In genomic region chr3:156149781-156150375, GRCh38 we compare ENCODE assay signal across 14 cellular contexts. TPM values are rescaled to one million over a fixed set of nuclear protein-coding genes. Genes with fewer than 3 reads are reported as not detected.
DNase-seq lines count a peak whose midpoint lies in the region; ATAC-seq, FAIRE-seq and TF ChIP-seq lines count a peak whose summit lies in the region.
"Had no signal": no experiment of that assay in that cellular context is flagged by ENCODE, and none has a peak within 500 bp of the region (broad histone marks: within the 10 kb centered on the region; RNA-seq: fewer than 3 reads in every experiment).

No MANE protein-coding gene starts in this region.

- H3K9me3 Mint-ChIP-seq in activated naive CD4-positive, alpha-beta T cell treated with anti-CD3 and anti-CD28 coated beads for 36 hours: no peaks in the 10 kb centered on the region
- H3K9me3 Mint-ChIP-seq: activated CD4-positive, alpha-beta memory T cell treated with anti-CD3 and anti-CD28 coated beads for 36 hours; T-helper 2 cell treated with Interferon-gamma antibody and Interleukin-4, amounts not matched to agents 5 μg/mL and 100 μg/mL, for 36 hours had no signal

- no peak overlapping the region for H3K27ac Mint-ChIP-seq in activated naive CD4-positive, alpha-beta T cell treated with anti-CD3 and anti-CD28 coated beads for 36 hours
- H3K27ac Mint-ChIP-seq: activated CD4-positive, alpha-beta memory T cell treated with anti-CD3 and anti-CD28 coated beads for 36 hours; T-helper 2 cell treated with Interferon-gamma antibody and Interleukin-4, amounts not matched to agents 5 μg/mL and 100 μg/mL, for 36 hours had no signal

- peak in 1 of 2 donors; percentile 24 for DNase-seq in cardiac muscle cell (ENCODE audit: low read depth in 1 of 2, low spot score in 1 of 2)
- no peak for DNase-seq in left ventricle myocardium superior
- DNase-seq in esophagus muscularis mucosa (ENCODE audit: extremely low spot score): peak; percentile 42
- peak in 1 of 6 donors; percentile 14 for DNase-seq in pancreas
- DNase-seq in vagina (ENCODE audit: extremely low spot score in 2 of 2): no peak
- DNase-seq in activated naive CD4-positive, alpha-beta T cell treated with anti-CD3 and anti-CD28 coated beads for 36 hours: no peak
- DNase-seq: activated naive CD4-positive, alpha-beta T cell; occipital lobe had no signal

- peak overlapping the region; percentile 46 for H3K27ac ChIP-seq in cardiac muscle cell
- H3K27ac ChIP-seq in esophagus muscularis mucosa (replicated peaks in 1 of 4): peak overlapping the region; percentile 62 to 73 (median 65)
- peak overlapping the region in 3 of 4 donors; percentile 35 to 68 (median 68) for H3K27ac ChIP-seq in pancreas
- H3K27ac ChIP-seq in vagina: peak overlapping the region; percentile 37
- H3K27ac ChIP-seq: colonic mucosa had no signal

- peaks cover 29% of the 10 kb centered on the region for H3K4me1 ChIP-seq in cardiac muscle cell (ENCODE audit: low read depth)
- peaks cover 22 to 46% (median 40%) of the 10 kb centered on the region in 4 donors for H3K4me1 ChIP-seq in esophagus muscularis mucosa
- H3K4me1 ChIP-seq in pancreas: peaks cover 0 to 9% (median 0%) of the 10 kb centered on the region in 3 donors
- H3K4me1 ChIP-seq in vagina: peaks cover 25% of the 10 kb centered on the region
- H3K4me1 ChIP-seq: colonic mucosa had no signal

- TF ChIP-seq CTCF in cardiac muscle cell (IDR thresholded peaks at IDR 0.05; ENCODE audit: low read depth, low read length) (no peak), esophagus muscularis mucosa (IDR thresholded peaks at IDR 0.05) (no peak), pancreas (IDR thresholded peaks at IDR 0.05) (no peak), vagina (IDR thresholded peaks at IDR 0.05) (no peak)

- 43% methylated on average over 4 of the region's 4 CpGs for WGBS in esophagus muscularis mucosa
- WGBS in pancreas, 2 donors: 29 to 30% methylated on average over 4 of the region's 4 CpGs

- H3K4me1 Mint-ChIP-seq in activated naive CD4-positive, alpha-beta T cell treated with anti-CD3 and anti-CD28 coated beads for 36 hours (ENCODE audit: low read depth): peaks cover 3% of the 10 kb centered on the region

- H3K27me3 ChIP-seq in cardiac muscle cell (no peaks in the 10 kb centered on the region), esophagus muscularis mucosa (no peaks in the 10 kb centered on the region), pancreas (no peaks in the 10 kb centered on the region), vagina (no peaks in the 10 kb centered on the region)
- H3K27me3 ChIP-seq: colonic mucosa had no signal

- H3K9me3 ChIP-seq in cardiac muscle cell (ENCODE audit: low read depth) (no peaks in the 10 kb centered on the region), esophagus muscularis mucosa (no peaks in the 10 kb centered on the region), pancreas (no peaks in the 10 kb centered on the region), vagina (no peaks in the 10 kb centered on the region)
- H3K9me3 ChIP-seq: colonic mucosa had no signal

- intact Hi-C loops in left ventricle myocardium superior (cut with micrococcal nuclease): loop anchor here (1.0 to 10.0 kb wide), 3 partner anchors 305 to 522 kb away; partner anchors contain the start of gene TIPARP
- intact Hi-C loops in esophagus muscularis mucosa (cut with DNase I): loop anchor here (2.0 to 5.0 kb wide), 4 partner anchors 359 to 982 kb away; partner anchors contain the start of gene TIPARP
- intact Hi-C loops in pancreas (cut with DNase I): loop anchor here in 1 of 3 donors (2.0 to 10.0 kb wide), 3 partner anchors 232 to 935 kb away; no protein-coding TSS in a partner anchor
- intact Hi-C loops in vagina (cut with DNase I): loop anchor here (10.0 kb wide), 1 partner anchor 365 kb away; no protein-coding TSS in a partner anchor
- intact Hi-C loops in activated naive CD4-positive, alpha-beta T cell treated with anti-CD3 and anti-CD28 coated beads for 36 hours (cut with micrococcal nuclease): loop anchor here (1.0 to 10.0 kb wide), 8 partner anchors 106 to 1089 kb away; partner anchors contain the start of genes LEKR1 and TIPARP

- H3K27me3 Mint-ChIP-seq in activated naive CD4-positive, alpha-beta T cell treated with anti-CD3 and anti-CD28 coated beads for 36 hours (ENCODE audit: low read depth): peaks cover 2% of the 10 kb centered on the region
- H3K27me3 Mint-ChIP-seq: activated CD4-positive, alpha-beta memory T cell treated with anti-CD3 and anti-CD28 coated beads for 36 hours had no signal

- no peak for FAIRE-seq in pancreas (lab: Jason Lieb, UNC)

- CTCF ChIA-PET in activated naive CD4-positive, alpha-beta T cell treated with anti-CD3 and anti-CD28 coated beads for 36 hours (lab: Charles Lee): interaction anchor here (0.6 to 8.0 kb wide), 19 partner anchors 9 to 988 kb away, joined by 3 to 86 read pairs (median 3); no protein-coding TSS in a partner anchor

- TF ChIP-seq POLR2A in esophagus muscularis mucosa (IDR thresholded peaks at IDR 0.05; ENCODE audit: low read depth) (no peak), vagina (IDR thresholded peaks at IDR 0.05) (no peak)

- TF ChIP-seq EP300 in esophagus muscularis mucosa (IDR thresholded peaks at IDR 0.05): no peak

- H3K36me3 Mint-ChIP-seq in activated naive CD4-positive, alpha-beta T cell treated with anti-CD3 and anti-CD28 coated beads for 36 hours (ENCODE audit: low read depth): no peaks in the 10 kb centered on the region
- H3K36me3 Mint-ChIP-seq: activated CD4-positive, alpha-beta memory T cell treated with anti-CD3 and anti-CD28 coated beads for 36 hours had no signal

- ATAC-seq in left ventricle myocardium superior (no peak), pancreas (peak; percentile 22 to 66 (median 60)), HG02852 (IDR thresholded peaks at IDR 0.05; ENCODE audit: unreplicated experiment) (no peak), HG03175 (IDR thresholded peaks at IDR 0.05; ENCODE audit: unreplicated experiment) (no peak)

- no peak overlapping the region for H3K4me3 Mint-ChIP-seq in activated naive CD4-positive, alpha-beta T cell treated with anti-CD3 and anti-CD28 coated beads for 36 hours
- H3K4me3 Mint-ChIP-seq: activated CD4-positive, alpha-beta memory T cell treated with anti-CD3 and anti-CD28 coated beads for 36 hours; T-helper 2 cell treated with Interferon-gamma antibody and Interleukin-4, amounts not matched to agents 5 μg/mL and 100 μg/mL, for 36 hours had no signal

- H3K36me3 ChIP-seq in cardiac muscle cell (no peaks in the 10 kb centered on the region), esophagus muscularis mucosa (no peaks in the 10 kb centered on the region), pancreas (no peaks in the 10 kb centered on the region), vagina (no peaks in the 10 kb centered on the region)
- H3K36me3 ChIP-seq: colonic mucosa had no signal

- H3K4me3 ChIP-seq in cardiac muscle cell (no peak overlapping the region), esophagus muscularis mucosa (no peak overlapping the region), pancreas (no peak overlapping the region), vagina (no peak overlapping the region)
- H3K4me3 ChIP-seq: colonic mucosa had no signal

RNA-seq across cellular contexts. Expression of gene KCNAB1, which starts 29.5 kb away (rescaled TPM):
- total RNA-seq in cardiac muscle cell (0.06 TPM in 1 of 2 replicates, not detected in the other), left ventricle myocardium superior (2.4 TPM), esophagus muscularis mucosa (1 to 10 TPM in 3 of 4 donors, under 1 TPM in 1; 0.83 to 5.9 (median 2.3) TPM), pancreas (1 to 10 TPM; 1.4 to 4.9 (median 3.2) TPM), vagina (3.9 TPM)
- polyA plus RNA-seq in cardiac muscle cell (0.60 and 0.70 TPM in 2 replicates), pancreas (1 to 10 TPM in 1 of 2 donors, under 1 TPM in 1; 0.76 to 4.9 TPM)
- total RNA-seq in activated naive CD4-positive, alpha-beta T cell treated with anti-CD3 and anti-CD28 coated beads for 36 hours: not detected
- total RNA-seq: activated CD4-positive, alpha-beta memory T cell treated with anti-CD3 and anti-CD28 coated beads for 36 hours; kidney epithelial cell had no signal

Comparison
In these comparisons a context has a peak if more than half of its experiments do, and no peak if none do; other contexts are left out.
1. ATAC-seq: peak in pancreas (4 of 4); none in left ventricle myocardium superior (single experiment), HG02852 (single experiment) and HG03175 (single experiment).
2. Peak in every context shown above with its lines, with median percentiles within 50 percentile points of each other: H3K27ac ChIP-seq.